8 cellular contexts compared by ENCODE assay signal in genomic region chr14:69615471-69616407, GRCh38. TPM values are rescaled to one million over a fixed set of nuclear protein-coding genes. Genes with fewer than 3 reads are reported as not detected.
DNase-seq lines count a peak whose midpoint lies in the region; ATAC-seq and TF ChIP-seq lines count a peak whose summit lies in the region.

No MANE protein-coding gene starts in this region.

- intact Hi-C loops in tibial artery (cut with DNase I; ENCODE audit: low total_unique reads), result loop anchor here (10.0 kb wide), 1 partner anchor 49 kb away; no protein-coding TSS in a partner anchor

- DNase-seq in DMS53 treated with DMSO at 0.1 percent for 48 hours (lab: John Stamatoyannopoulos, UW; ENCODE audit: unreplicated experiment) (peak; percentile 28), SIG-M5 (lab: John Stamatoyannopoulos, UW) (peak; percentile 57), cerebellar cortex (ENCODE audit: low spot score) (peak; percentile 63), lung microvascular endothelial cell (ENCODE audit: low read depth in 2 of 2) (peak; percentile 58 to 84), tibial artery (peak; percentile 65 to 74), NCI-H748 treated with DMSO at 0.1 percent for 48 hours (lab: John Stamatoyannopoulos, UW) (no peak)

- ATAC-seq in GM19395 (IDR thresholded peaks at IDR 0.05; ENCODE audit: unreplicated experiment) (peak; percentile 72), HG03469 (IDR thresholded peaks at IDR 0.05; ENCODE audit: unreplicated experiment) (peak; percentile 36)

- peak overlapping the region; percentile 12 to 35 for H3K4me3 ChIP-seq in tibial artery

- no peak for TF ChIP-seq CTCF in tibial artery (IDR thresholded peaks at IDR 0.05)

- H3K27me3 ChIP-seq in tibial artery, result no peaks in the 10 kb centered on the region

- peaks cover 0 to 86% (median 79%) of the 10 kb centered on the region in 4 donors for H3K4me1 ChIP-seq in tibial artery

- H3K36me3 ChIP-seq in tibial artery, result no peaks in the 10 kb centered on the region

- H3K27ac ChIP-seq in tibial artery, result peak overlapping the region; percentile 92 to 97

- H3K9me3 ChIP-seq in tibial artery, result no peaks in the 10 kb centered on the region

RNA-seq across cellular contexts. Expression of gene SUSD6, which starts 4.3 kb away (rescaled TPM):
- 8.1 and 11.3 TPM in 2 replicates for total RNA-seq in lung microvascular endothelial cell

RNA-seq across cellular contexts. Expression of gene CCDC177, which starts 41.1 kb away (rescaled TPM):
- total RNA-seq in lung microvascular endothelial cell, result not detected in 2 replicates
